In genomic region chr2:5703166-5703565, GRCh38 we compare ENCODE assay signal across 1 cellular context.
TF ChIP-seq lines count a peak whose summit lies in the region.

No MANE protein-coding gene starts in this region.

TF ChIP-seq in GM23338, 12 proteins besides CTCF, POLR2A, EP300 and RAD21 (continued from another document):
- TF ChIP-seq ZNF462 (CRISPR knock-in tag; IDR thresholded peaks at IDR 0.05) (no peak), ETS1 (IDR thresholded peaks at IDR 0.05) (no peak), POLR2AphosphoS5 (IDR thresholded peaks at IDR 0.05; ENCODE audit: low read depth) (no peak), JUNB (IDR thresholded peaks at IDR 0.05; ENCODE audit: unreplicated experiment) (no peak)
TF ChIP-seq in GM23338: peak in this region for 0.
